7 cellular contexts compared by ENCODE assay signal in genomic region chr4:168306476-168306875, GRCh38.
"Had no signal": no experiment of that assay in that cellular context is flagged by ENCODE, and none has a peak within 500 bp of the region (broad histone marks: within the 10 kb centered on the region; RNA-seq: fewer than 3 reads in every experiment).

No MANE protein-coding gene starts in this region.

- H3K4me1 Mint-ChIP-seq: activated B cell treated with CpG ODN at 0.5 μM for 24 hours had no signal

- DNase-seq: activated B cell treated with CpG ODN at 0.5 μM for 24 hours; activated CD8-positive, alpha-beta memory T cell treated with anti-CD3 and anti-CD28 coated beads for 24 hours; colonic mucosa; foreskin melanocyte; heart left ventricle; natural killer cell; posterior cingulate gyrus had no signal

- H3K4me3 Mint-ChIP-seq: activated B cell treated with CpG ODN at 0.5 μM for 24 hours, natural killer cell had no signal

- H3K27me3 Mint-ChIP-seq: activated B cell treated with CpG ODN at 0.5 μM for 24 hours had no signal

- H3K9me3 Mint-ChIP-seq: activated B cell treated with CpG ODN at 0.5 μM for 24 hours, natural killer cell had no signal

- ATAC-seq: heart left ventricle, natural killer cell had no signal

- H3K27ac Mint-ChIP-seq: activated B cell treated with CpG ODN at 0.5 μM for 24 hours, natural killer cell had no signal
